ENCODE assay signal across 8 cellular contexts in genomic region chr7:90596745-90597526, GRCh38. TPM values are rescaled to one million over a fixed set of nuclear protein-coding genes. Genes with fewer than 3 reads are reported as not detected.
DNase-seq lines count a peak whose midpoint lies in the region; ATAC-seq and TF ChIP-seq lines count a peak whose summit lies in the region.

No MANE protein-coding gene starts in this region.

- peaks cover 11% of the 10 kb centered on the region for H3K4me1 Mint-ChIP-seq in activated CD4-positive, alpha-beta memory T cell treated with anti-CD3 and anti-CD28 coated beads, Interleukin-2, amount 10 ng/mL, durations not matched to agents 7 days and 5 days
- peaks cover 15% of the 10 kb centered on the region for H3K4me1 Mint-ChIP-seq in activated CD4-positive, alpha-beta memory T cell treated with anti-CD3 and anti-CD28 coated beads for 36 hours (ENCODE audit: low read depth)

- H3K36me3 Mint-ChIP-seq in activated CD4-positive, alpha-beta memory T cell treated with anti-CD3 and anti-CD28 coated beads, Interleukin-2, amount 10 ng/mL, durations not matched to agents 7 days and 5 days (ENCODE audit: low read depth) = no peaks in the 10 kb centered on the region
- no peaks in the 10 kb centered on the region for H3K36me3 Mint-ChIP-seq in activated CD4-positive, alpha-beta memory T cell treated with anti-CD3 and anti-CD28 coated beads for 36 hours

- POLR2A ChIA-PET in activated CD4-positive, alpha-beta memory T cell treated with anti-CD3 and anti-CD28 coated beads, Interleukin-2, amount 10 ng/mL, durations not matched to agents 7 days and 5 days (lab: Charles Lee) = no interaction called here
- POLR2A ChIA-PET in activated CD4-positive, alpha-beta memory T cell treated with anti-CD3 and anti-CD28 coated beads for 36 hours (lab: Charles Lee) = no interaction called here

- H3K27me3 ChIP-seq in H7 (ENCODE audit: control insufficient read depth, insufficient read depth, low read length) (peaks cover 2% of the 10 kb centered on the region; the same call in 1 of the 2 replicates), body of pancreas (no peaks in the 10 kb centered on the region), stomach smooth muscle (ENCODE audit: control insufficient read depth in 1 of 2, insufficient read depth in 2 of 2, low read length in 2 of 2) (no peaks in the 10 kb centered on the region)

- intact Hi-C loops in activated CD4-positive, alpha-beta memory T cell treated with anti-CD3 and anti-CD28 coated beads for 36 hours (cut with micrococcal nuclease) = loop anchor here (1.0 kb wide), 1 partner anchor 16 kb away; no protein-coding TSS in a partner anchor
- intact Hi-C loops in body of pancreas (cut with DNase I) = no loop called here

- no peaks in the 10 kb centered on the region for H3K9me3 Mint-ChIP-seq in activated CD4-positive, alpha-beta memory T cell treated with anti-CD3 and anti-CD28 coated beads, Interleukin-2, amount 10 ng/mL, durations not matched to agents 7 days and 5 days
- no peaks in the 10 kb centered on the region for H3K9me3 Mint-ChIP-seq in activated CD4-positive, alpha-beta memory T cell treated with anti-CD3 and anti-CD28 coated beads for 36 hours

- peak overlapping the region; percentile 47 to 71 for H3K9ac ChIP-seq in stomach smooth muscle (ENCODE audit: low read length in 2 of 2)

- no peak for TF ChIP-seq POLR2A in body of pancreas (IDR thresholded peaks at IDR 0.05)

- DNase-seq in activated CD4-positive, alpha-beta memory T cell treated with anti-CD3 and anti-CD28 coated beads, Interleukin-2, amount 10 ng/mL, durations not matched to agents 7 days and 5 days = no peak
- no peak for DNase-seq in activated CD4-positive, alpha-beta memory T cell treated with anti-CD3 and anti-CD28 coated beads for 36 hours
- peak; percentile 39 for DNase-seq in H7
- peak; percentile 52 for DNase-seq in M059J (ENCODE audit: low read depth)
- DNase-seq in body of pancreas = peak in 1 of 4 donors; percentile 28
- DNase-seq in kidney glomerular epithelial cell (lab: John Stamatoyannopoulos, UW) = peak; percentile 46
- DNase-seq in NCI-H2196 treated with DMSO at 0.1 percent for 48 hours (lab: John Stamatoyannopoulos, UW; ENCODE audit: unreplicated experiment) = no peak

- H3K9me3 ChIP-seq in body of pancreas (no peaks in the 10 kb centered on the region), stomach smooth muscle (ENCODE audit: control insufficient read depth in 2 of 2, low read length in 2 of 2) (no peaks in the 10 kb centered on the region)

- peak in 1 of 7 experiments; percentile 6 for TF ChIP-seq CTCF in body of pancreas (IDR thresholded peaks at IDR 0.05)

- 0% methylated on average over 28 to 41 of the region's 41 CpGs for WGBS in body of pancreas, 2 donors

- peak overlapping the region; percentile 8 for H3K4me3 Mint-ChIP-seq in activated CD4-positive, alpha-beta memory T cell treated with anti-CD3 and anti-CD28 coated beads, Interleukin-2, amount 10 ng/mL, durations not matched to agents 7 days and 5 days
- no peak overlapping the region for H3K4me3 Mint-ChIP-seq in activated CD4-positive, alpha-beta memory T cell treated with anti-CD3 and anti-CD28 coated beads for 36 hours

- peaks cover 23% of the 10 kb centered on the region for H3K4me1 ChIP-seq in body of pancreas
- no peaks in the 10 kb centered on the region for H3K4me1 ChIP-seq in stomach smooth muscle (ENCODE audit: control insufficient read depth, insufficient read depth, low read length)

- ATAC-seq in body of pancreas = peak; percentile 25

- H3K27ac Mint-ChIP-seq in activated CD4-positive, alpha-beta memory T cell treated with anti-CD3 and anti-CD28 coated beads, Interleukin-2, amount 10 ng/mL, durations not matched to agents 7 days and 5 days = no peak overlapping the region
- no peak overlapping the region for H3K27ac Mint-ChIP-seq in activated CD4-positive, alpha-beta memory T cell treated with anti-CD3 and anti-CD28 coated beads for 36 hours

- H3K36me3 ChIP-seq in H7 (replicated peaks; ENCODE audit: control insufficient read depth, insufficient read depth, low read length) (no peaks in the 10 kb centered on the region), body of pancreas (replicated peaks in 1 of 2; ENCODE audit: insufficient read depth in 1 of 2, low read depth in 2 of 2) (no peaks in the 10 kb centered on the region), stomach smooth muscle (ENCODE audit: control insufficient read depth in 2 of 2, insufficient read depth in 2 of 2, low read length in 2 of 2) (no peaks in the 10 kb centered on the region)

- CTCF ChIA-PET in activated CD4-positive, alpha-beta memory T cell treated with anti-CD3 and anti-CD28 coated beads, Interleukin-2, amount 10 ng/mL, durations not matched to agents 7 days and 5 days (lab: Charles Lee) = interaction anchor here (0.6 to 1.2 kb wide), 2 partner anchors 9 to 115 kb away, joined by 3 to 4 read pairs; no protein-coding TSS in a partner anchor
- CTCF ChIA-PET in activated CD4-positive, alpha-beta memory T cell treated with anti-CD3 and anti-CD28 coated beads for 36 hours (lab: Charles Lee) = interaction anchor here (1.1 kb wide), 1 partner anchor 15 kb away, joined by 3 read pairs; no protein-coding TSS in a partner anchor

- H3K27ac ChIP-seq in body of pancreas (peak overlapping the region; percentile 71 to 84 (median 78)), stomach smooth muscle (ENCODE audit: low read length) (peak overlapping the region; percentile 58)

- H3K4me3 ChIP-seq in H7 (ENCODE audit: insufficient read depth, low read depth, low read length) (peak overlapping the region; percentile 76), body of pancreas (peak overlapping the region; percentile 59 to 69), stomach smooth muscle (ENCODE audit: low read length in 2 of 2) (peak overlapping the region; percentile 84 to 88)

- peaks cover 45% of the 10 kb centered on the region for H3K27me3 Mint-ChIP-seq in activated CD4-positive, alpha-beta memory T cell treated with anti-CD3 and anti-CD28 coated beads, Interleukin-2, amount 10 ng/mL, durations not matched to agents 7 days and 5 days
- peaks cover 51% of the 10 kb centered on the region for H3K27me3 Mint-ChIP-seq in activated CD4-positive, alpha-beta memory T cell treated with anti-CD3 and anti-CD28 coated beads for 36 hours

RNA-seq across cellular contexts. Expression of gene CDK14, which starts 0.8 kb away (rescaled TPM):
- total RNA-seq in activated CD4-positive, alpha-beta memory T cell treated with anti-CD3 and anti-CD28 coated beads, Interleukin-2, amount 10 ng/mL, durations not matched to agents 7 days and 5 days = not detected
- total RNA-seq in activated CD4-positive, alpha-beta memory T cell treated with anti-CD3 and anti-CD28 coated beads for 36 hours = not detected
- 28.6 and 37.2 TPM in 2 replicates for total RNA-seq in H7 (2014; rRNA removed; shearing (Covaris generic))
- total RNA-seq in M059J (2014; rRNA removed; shearing (Covaris generic)) = 3.9 and 6.5 TPM in 2 replicates
- total RNA-seq in body of pancreas = 10 to 100 TPM; 21.8 to 35.6 TPM

Comparison
In these comparisons a context has a peak if more than half of its experiments do, and no peak if none do; other contexts are left out.
1. DNase-seq: peak in H7 (single experiment), M059J (single experiment) and kidney glomerular epithelial cell (single experiment); none in activated CD4-positive, alpha-beta memory T cell treated with anti-CD3 and anti-CD28 coated beads, Interleukin-2, amount 10 ng/mL, durations not matched to agents 7 days and 5 days (single experiment), activated CD4-positive, alpha-beta memory T cell treated with anti-CD3 and anti-CD28 coated beads for 36 hours (single experiment) and NCI-H2196 treated with DMSO at 0.1 percent for 48 hours (single experiment).
2. Peak in every context shown above with its lines, with median percentiles within 50 percentile points of each other: H3K4me3 ChIP-seq.